Comparison of ENCODE assay signal across 11 cellular contexts in the genomic region with DNA sequence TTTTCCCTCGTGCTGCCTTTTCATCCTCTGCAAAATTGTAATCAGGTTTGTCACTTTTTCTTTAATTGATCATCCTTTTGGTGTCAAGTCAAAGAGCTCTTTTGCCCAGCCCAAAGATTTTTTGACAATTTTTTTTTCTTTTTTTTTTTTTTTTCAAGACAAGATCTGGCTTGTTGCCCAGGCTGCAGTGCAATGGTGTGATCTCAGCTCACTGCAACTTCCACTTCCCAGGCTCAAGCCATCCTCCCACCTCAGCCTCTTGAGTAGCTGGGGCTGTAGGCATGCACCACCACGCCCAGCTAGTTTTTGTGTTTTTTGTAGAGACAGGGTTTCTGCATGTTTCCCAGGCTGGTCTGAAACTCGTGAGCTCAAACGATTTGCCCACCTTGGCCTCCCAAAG. TPM values are rescaled to one million over a fixed set of nuclear protein-coding genes. Genes with fewer than 3 reads are reported as not detected.
DNase-seq lines count a peak whose midpoint lies in the region; ATAC-seq, FAIRE-seq and TF ChIP-seq lines count a peak whose summit lies in the region.
"Had no signal": no experiment of that assay in that cellular context is flagged by ENCODE, and none has a peak within 500 bp of the region (broad histone marks: within the 10 kb centered on the region; RNA-seq: fewer than 3 reads in every experiment).

No MANE protein-coding gene starts in this region.

- ATAC-seq in natural killer cell, result no peak
- no peak for ATAC-seq in natural killer cell treated with Interleukin-12 subunit alpha and Interleukin-12 subunit beta and Interleukin-15 and Interleukin-18, amount 100 ng/mL, for 72 hours
- ATAC-seq: Right ventricle myocardium inferior had no signal

- peaks cover 7% of the 10 kb centered on the region for H3K36me3 Mint-ChIP-seq in natural killer cell
- H3K36me3 Mint-ChIP-seq in natural killer cell treated with Interleukin-12 subunit alpha and Interleukin-12 subunit beta and Interleukin-15 and Interleukin-18, amount 100 ng/mL, for 72 hours, result peaks cover 12% of the 10 kb centered on the region

- no peak overlapping the region for H3K4me3 ChIP-seq in SK-N-SH (ENCODE audit: low read depth in 2 of 2, low read length in 1 of 2)
- H3K4me3 ChIP-seq: thoracic aorta had no signal

- no peak overlapping the region for H3K4me2 ChIP-seq in SK-N-SH

- no peak overlapping the region for H2AFZ ChIP-seq in SK-N-SH (ENCODE audit: low read depth)

- peaks cover 0 to 6% of the 10 kb centered on the region in 2 experiments; a peak in 1 of 4 replicates for H3K4me1 ChIP-seq in SK-N-SH (ENCODE audit: control insufficient read depth in 1 of 2, insufficient read depth in 2 of 2, low read depth in 1 of 2, low read length in 1 of 2)

- H3K4me3 Mint-ChIP-seq in natural killer cell, result no peak overlapping the region
- H3K4me3 Mint-ChIP-seq in natural killer cell treated with Interleukin-12 subunit alpha and Interleukin-12 subunit beta and Interleukin-15 and Interleukin-18, amount 100 ng/mL, for 72 hours, result no peak overlapping the region

- no peak for TF ChIP-seq EP300 in SK-N-SH (IDR thresholded peaks at IDR 0.05; ENCODE audit: borderline replicate concordance in 1 of 2, low read depth in 1 of 2, low read length in 1 of 2)

- DNase-seq in natural killer cell (no peak), SK-N-SH (no peak), fibroblast of gingiva (ENCODE audit: low read depth) (peak; percentile 16), urothelium cell line (ENCODE audit: low spot score) (no peak), NCI-H510A treated with DMSO at 0.1 percent for 48 hours (lab: John Stamatoyannopoulos, UW) (no peak), NCI-H146 (lab: John Stamatoyannopoulos, UW) (no peak)
- no peak for DNase-seq in natural killer cell treated with Interleukin-12 subunit alpha and Interleukin-12 subunit beta and Interleukin-15 and Interleukin-18, amount 100 ng/mL, for 72 hours (ENCODE audit: low spot score)
- no peak for DNase-seq in stimulated activated naive CD4-positive, alpha-beta T cell treated with Interleukin-2 at 50 U/mL for 16 hours (lab: John Stamatoyannopoulos, UW)

- FAIRE-seq in urothelium cell line (lab: Jason Lieb, UNC), result peak; percentile 42
- FAIRE-seq: D721Med had no signal

- H3K27ac ChIP-seq in SK-N-SH (ENCODE audit: low read depth in 2 of 2, low read length in 1 of 2), result peak overlapping the region in 1 of 2 experiments; percentile 61; a peak in 2 of 4 replicates
- H3K27ac ChIP-seq: thoracic aorta had no signal

- peak overlapping the region; percentile 15 to 45 for H3K27ac Mint-ChIP-seq in natural killer cell
- H3K27ac Mint-ChIP-seq in natural killer cell treated with Interleukin-12 subunit alpha and Interleukin-12 subunit beta and Interleukin-15 and Interleukin-18, amount 100 ng/mL, for 72 hours, result no peak overlapping the region

- peaks cover 33% of the 10 kb centered on the region for H3F3A ChIP-seq in SK-N-SH (replicated peaks; ENCODE audit: insufficient read depth)

- no peak overlapping the region for H3K9ac ChIP-seq in SK-N-SH

- peaks cover 38 to 79% of the 10 kb centered on the region in 2 experiments for H3K36me3 ChIP-seq in SK-N-SH (replicated peaks in 1 of 2; ENCODE audit: control insufficient read depth in 1 of 2, insufficient read depth in 2 of 2, low read length in 1 of 2)

- H3K9me3 Mint-ChIP-seq in natural killer cell, result no peaks in the 10 kb centered on the region
- H3K9me3 Mint-ChIP-seq in natural killer cell treated with Interleukin-12 subunit alpha and Interleukin-12 subunit beta and Interleukin-15 and Interleukin-18, amount 100 ng/mL, for 72 hours, result no peaks in the 10 kb centered on the region

- H3K4me1 Mint-ChIP-seq in natural killer cell, result peaks cover 0 to 5% of the 10 kb centered on the region in 2 donors
- peaks cover 0 to 5% of the 10 kb centered on the region in 2 donors for H3K4me1 Mint-ChIP-seq in natural killer cell treated with Interleukin-12 subunit alpha and Interleukin-12 subunit beta and Interleukin-15 and Interleukin-18, amount 100 ng/mL, for 72 hours (ENCODE audit: low read depth in 2 of 2)

- H3K27me3 Mint-ChIP-seq in natural killer cell (ENCODE audit: low read depth in 2 of 2), result no peaks in the 10 kb centered on the region
- H3K27me3 Mint-ChIP-seq in natural killer cell treated with Interleukin-12 subunit alpha and Interleukin-12 subunit beta and Interleukin-15 and Interleukin-18, amount 100 ng/mL, for 72 hours, result no peaks in the 10 kb centered on the region

- no peaks in the 10 kb centered on the region for H3K27me3 ChIP-seq in SK-N-SH (ENCODE audit: insufficient read depth)

- H3K79me2 ChIP-seq in SK-N-SH (ENCODE audit: insufficient read depth), result peaks cover 14% of the 10 kb centered on the region; the same call in 1 of the 2 replicates

- TF ChIP-seq CTCF in natural killer cell (IDR thresholded peaks at IDR 0.05) (no peak), SK-N-SH (IDR thresholded peaks at IDR 0.05) (no peak)

- TF ChIP-seq RAD21 in SK-N-SH (IDR thresholded peaks at IDR 0.05; ENCODE audit: low read length), result no peak

- CTCF ChIA-PET in SK-N-SH (lab: Yijun Ruan, JAX), result interaction anchor here (1.3 to 1.8 kb wide), 3 partner anchors 8 to 63 kb away, joined by 4 to 6 read pairs (median 5); no protein-coding TSS in a partner anchor

- no peaks in the 10 kb centered on the region for H3K9me2 ChIP-seq in SK-N-SH

- POLR2A ChIA-PET in SK-N-SH (lab: Yijun Ruan, JAX), result no interaction called here

- WGBS in SK-N-SH (ENCODE audit: low lambda C conversion rate), result 74% methylated on average over 4 of the region's 4 CpGs

- intact Hi-C loops in natural killer cell (cut with micrococcal nuclease), result no loop called here

- no peaks in the 10 kb centered on the region for H3K9me3 ChIP-seq in SK-N-SH
- H3K9me3 ChIP-seq: thoracic aorta had no signal

- H4K20me1 ChIP-seq in SK-N-SH (ENCODE audit: insufficient read depth), result no peaks in the 10 kb centered on the region

TF ChIP-seq in SK-N-SH, 30 proteins besides CTCF, POLR2A, EP300 and RAD21:
- TF ChIP-seq RFX5 (IDR thresholded peaks at IDR 0.05; ENCODE audit: low read length) (no peak), NFIC (IDR thresholded peaks at IDR 0.05; ENCODE audit: borderline replicate concordance) (peak; percentile 51)

RNA-seq across cellular contexts. Expression of a gene that starts 36.7 kb away (rescaled TPM):
- total RNA-seq in natural killer cell, result 10 to 100 TPM; 30.6 to 39.5 (median 30.8) TPM
- 10 to 100 TPM; 37.9 to 57.5 TPM for total RNA-seq in natural killer cell treated with Interleukin-12 subunit alpha and Interleukin-12 subunit beta and Interleukin-15 and Interleukin-18, amount 100 ng/mL, for 72 hours
- 44.2 and 62.1 TPM in 2 replicates for polyA plus RNA-seq in SK-N-SH (2012; rRNA removed)
- 71.0 and 91.6 TPM in 2 replicates for polyA plus RNA-seq in SK-N-SH (2012; cell fraction: cytosol; rRNA removed)
- polyA plus RNA-seq in SK-N-SH (2012; cell fraction: nucleus; rRNA removed), result 14.1 and 41.0 TPM in 2 replicates

Comparison
In these comparisons a context has a peak if more than half of its experiments do, and no peak if none do; other contexts are left out.
1. H3K27ac Mint-ChIP-seq: peak in natural killer cell (2 of 2); none in natural killer cell treated with Interleukin-12 subunit alpha and Interleukin-12 subunit beta and Interleukin-15 and Interleukin-18, amount 100 ng/mL, for 72 hours (0 of 2).